In the genomic region with DNA sequence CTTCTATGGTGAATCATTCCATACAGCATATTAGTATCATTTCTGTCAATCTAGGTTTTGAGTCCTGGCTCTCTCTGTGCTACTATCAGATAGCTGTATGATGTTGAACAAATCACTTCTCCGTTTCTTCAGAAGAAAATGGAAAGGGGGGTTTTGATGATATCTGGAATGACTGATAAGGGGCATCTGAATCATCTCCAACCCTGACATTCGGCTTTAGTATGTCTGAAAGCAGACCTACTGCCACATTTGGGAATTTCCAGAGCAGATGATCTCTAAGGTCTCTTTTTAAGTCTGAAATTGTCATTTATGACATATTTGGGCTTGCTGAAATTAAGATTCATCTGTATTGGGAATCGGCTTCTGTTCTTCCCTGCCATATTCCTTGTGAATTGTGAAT, we compare ENCODE assay signal across 18 cellular contexts. TPM values are rescaled to one million over a fixed set of nuclear protein-coding genes. Genes with fewer than 3 reads are reported as not detected.
DNase-seq lines count a peak whose midpoint lies in the region; ATAC-seq and TF ChIP-seq lines count a peak whose summit lies in the region.
"Had no signal": no experiment of that assay in that cellular context is flagged by ENCODE, and none has a peak within 500 bp of the region (broad histone marks: within the 10 kb centered on the region; RNA-seq: fewer than 3 reads in every experiment).

No MANE protein-coding gene starts in this region.

- peaks cover 5% of the 10 kb centered on the region for H3K36me3 Mint-ChIP-seq in activated T-cell treated with anti-CD3 and anti-CD28 coated beads, Interleukin-2, amount 50 U/mL, for 4 hours (ENCODE audit: insufficient read depth)
- peaks cover 4% of the 10 kb centered on the region for H3K36me3 Mint-ChIP-seq in activated naive CD8-positive, alpha-beta T cell
- peaks cover 38 to 41% of the 10 kb centered on the region in 2 donors for H3K36me3 Mint-ChIP-seq in stimulated activated naive B cell treated with anti-CD40 and anti-IgM and Interleukin-4, amounts not matched to agents 10 μg/mL and 1 μg/mL and 100 μg/mL, for 72 hours

- TF ChIP-seq RAD21 in SK-N-SH (IDR thresholded peaks at IDR 0.05; ENCODE audit: low read length), result no peak

- no peaks in the 10 kb centered on the region for H3K9me3 ChIP-seq in SK-N-SH

- peaks cover 4% of the 10 kb centered on the region for H3K9me3 Mint-ChIP-seq in activated T-cell treated with anti-CD3 and anti-CD28 coated beads, Interleukin-2, amount 50 U/mL, for 4 hours
- no peaks in the 10 kb centered on the region for H3K9me3 Mint-ChIP-seq in activated naive CD8-positive, alpha-beta T cell (ENCODE audit: low read depth)
- peaks cover 0 to 9% of the 10 kb centered on the region in 2 donors for H3K9me3 Mint-ChIP-seq in stimulated activated naive B cell treated with anti-CD40 and anti-IgM and Interleukin-4, amounts not matched to agents 10 μg/mL and 1 μg/mL and 100 μg/mL, for 72 hours

- CTCF ChIA-PET in SK-N-SH (lab: Yijun Ruan, JAX), result interaction anchor here (1.5 to 6.9 kb wide), 3 partner anchors 10 to 93 kb away, joined by 6 to 53 read pairs (median 13); partner anchors contain the start of gene MLF2

- DNase-seq in SK-N-SH, result no peak
- no peak for DNase-seq in activated T-cell treated with anti-CD3 and anti-CD28 coated beads, Interleukin-2, amount 50 U/mL, for 4 hours
- no peak for DNase-seq in activated T-cell treated with anti-CD3 and anti-CD28 coated beads, Interleukin-2, amount 50 U/mL, for 1 hour
- no peak for DNase-seq in stimulated activated naive B cell treated with anti-CD40 and anti-IgM and Interleukin-4, amounts not matched to agents 10 μg/mL and 1 μg/mL and 100 μg/mL, for 72 hours
- DNase-seq in HPDE6-E6E7 (ENCODE audit: extremely low spot score), result no peak
- DNase-seq: DMS79, KG1, NCI-H1105 treated with DMSO at 0.1 percent for 48 hours, NCI-H1694 treated with DMSO at 0.1 percent for 48 hours, NCI-H510A treated with DMSO at 0.1 percent for 48 hours, NCI-H774 had no signal

- peaks cover 9 to 14% of the 10 kb centered on the region in 2 experiments for H3K36me3 ChIP-seq in SK-N-SH (replicated peaks in 1 of 2; ENCODE audit: control insufficient read depth in 1 of 2, insufficient read depth in 2 of 2, low read length in 1 of 2)

- no peak overlapping the region for H3K4me3 ChIP-seq in SK-N-SH (ENCODE audit: low read depth in 2 of 2, low read length in 1 of 2)

- TF ChIP-seq EP300 in SK-N-SH (IDR thresholded peaks at IDR 0.05; ENCODE audit: borderline replicate concordance in 1 of 2, low read depth in 1 of 2, low read length in 1 of 2), result no peak

- H3K79me2 ChIP-seq in SK-N-SH (ENCODE audit: insufficient read depth), result no peaks in the 10 kb centered on the region

- POLR2A ChIA-PET in SK-N-SH (lab: Yijun Ruan, JAX), result interaction anchor here (0.6 kb wide), 1 partner anchor 525 kb away, joined by 3 read pairs; no protein-coding TSS in a partner anchor

- H3K27ac ChIP-seq in SK-N-SH (ENCODE audit: low read depth in 2 of 2, low read length in 1 of 2), result no peak overlapping the region
- H3K27ac ChIP-seq: 22Rv1 had no signal

- H3K4me2 ChIP-seq in SK-N-SH, result no peak overlapping the region

- H3K27ac Mint-ChIP-seq in activated naive CD8-positive, alpha-beta T cell, result peak overlapping the region; percentile 88
- H3K27ac Mint-ChIP-seq in stimulated activated naive B cell treated with anti-CD40 and anti-IgM and Interleukin-4, amounts not matched to agents 10 μg/mL and 1 μg/mL and 100 μg/mL, for 72 hours, result peak overlapping the region; percentile 59

- no peaks in the 10 kb centered on the region for H3K9me2 ChIP-seq in SK-N-SH

- no peak overlapping the region for H3K4me3 Mint-ChIP-seq in activated T-cell treated with anti-CD3 and anti-CD28 coated beads, Interleukin-2, amount 50 U/mL, for 4 hours
- no peak overlapping the region for H3K4me3 Mint-ChIP-seq in activated naive CD8-positive, alpha-beta T cell
- no peak overlapping the region for H3K4me3 Mint-ChIP-seq in stimulated activated naive B cell treated with anti-CD40 and anti-IgM and Interleukin-4, amounts not matched to agents 10 μg/mL and 1 μg/mL and 100 μg/mL, for 72 hours
- H3K4me3 Mint-ChIP-seq: CD14-positive monocyte had no signal

- 53% methylated on average over 3 of the region's 3 CpGs for WGBS in SK-N-SH (ENCODE audit: low lambda C conversion rate)

- no peak for TF ChIP-seq CTCF in SK-N-SH (IDR thresholded peaks at IDR 0.05)

- peaks cover 12% of the 10 kb centered on the region for H3F3A ChIP-seq in SK-N-SH (replicated peaks; ENCODE audit: insufficient read depth)

- no peaks in the 10 kb centered on the region for H3K27me3 Mint-ChIP-seq in activated T-cell treated with anti-CD3 and anti-CD28 coated beads, Interleukin-2, amount 50 U/mL, for 4 hours (ENCODE audit: low read depth)
- no peaks in the 10 kb centered on the region for H3K27me3 Mint-ChIP-seq in activated naive CD8-positive, alpha-beta T cell
- no peaks in the 10 kb centered on the region for H3K27me3 Mint-ChIP-seq in stimulated activated naive B cell treated with anti-CD40 and anti-IgM and Interleukin-4, amounts not matched to agents 10 μg/mL and 1 μg/mL and 100 μg/mL, for 72 hours

- no peaks in the 10 kb centered on the region for H4K20me1 ChIP-seq in SK-N-SH (ENCODE audit: insufficient read depth)

- no peak overlapping the region for H3K9ac ChIP-seq in SK-N-SH

- H2AFZ ChIP-seq in SK-N-SH (ENCODE audit: low read depth), result no peak overlapping the region

- no peaks in the 10 kb centered on the region for H3K27me3 ChIP-seq in SK-N-SH (ENCODE audit: insufficient read depth)

- H3K4me1 ChIP-seq in SK-N-SH (ENCODE audit: control insufficient read depth in 1 of 2, insufficient read depth in 2 of 2, low read depth in 1 of 2, low read length in 1 of 2), result no peaks in the 10 kb centered on the region

- ATAC-seq in SK-N-SH treated with all-trans-retinoic acid at 6 μM for 48 hours (no peak), GM21717 (IDR thresholded peaks at IDR 0.05; ENCODE audit: unreplicated experiment) (no peak)
- ATAC-seq in activated T-cell treated with anti-CD3 and anti-CD28 coated beads, Interleukin-2, amount 50 U/mL, for 4 hours, result peak; percentile 74 to 80
- peak; percentile 31 to 44 for ATAC-seq in stimulated activated naive B cell treated with anti-CD40 and anti-IgM and Interleukin-4, amounts not matched to agents 10 μg/mL and 1 μg/mL and 100 μg/mL, for 72 hours (replicated peaks)

- peaks cover 20% of the 10 kb centered on the region for H3K4me1 Mint-ChIP-seq in activated T-cell treated with anti-CD3 and anti-CD28 coated beads, Interleukin-2, amount 50 U/mL, for 4 hours (ENCODE audit: low read depth)
- H3K4me1 Mint-ChIP-seq in activated naive CD8-positive, alpha-beta T cell (ENCODE audit: low read depth), result peaks cover 23% of the 10 kb centered on the region
- H3K4me1 Mint-ChIP-seq in stimulated activated naive B cell treated with anti-CD40 and anti-IgM and Interleukin-4, amounts not matched to agents 10 μg/mL and 1 μg/mL and 100 μg/mL, for 72 hours, result peaks cover 29 to 44% of the 10 kb centered on the region in 2 donors

TF ChIP-seq in SK-N-SH, 30 proteins besides CTCF, POLR2A, EP300 and RAD21:
- TF ChIP-seq GATA2 (CRISPR knock-in tag; IDR thresholded peaks at IDR 0.05) (peak; percentile 17; the same call in 1 of the 2 replicates), FOXJ3 (CRISPR knock-in tag; IDR thresholded peaks at IDR 0.05) (no peak), RCOR1 (IDR thresholded peaks at IDR 0.05; ENCODE audit: low read length) (no peak)

TF ChIP-seq in SK-N-SH treated with all-trans-retinoic acid at 6 μM for 48 hours, 23 proteins besides CTCF, POLR2A, EP300 and RAD21 (continues in another document):
- TF ChIP-seq CSDC2 (CRISPR knock-in tag; IDR thresholded peaks at IDR 0.05), result no peak
- TF ChIP-seq POU6F1 (CRISPR knock-in tag; IDR thresholded peaks at IDR 0.05; ENCODE audit: borderline replicate concordance, low read depth), result no peak
- no peak for TF ChIP-seq ARNTL (CRISPR knock-in tag; IDR thresholded peaks at IDR 0.05; ENCODE audit: borderline replicate concordance, low read depth)
- no peak for TF ChIP-seq RARB (CRISPR knock-in tag; IDR thresholded peaks at IDR 0.05)
- TF ChIP-seq ZFP30 (CRISPR knock-in tag; IDR thresholded peaks at IDR 0.05), result no peak

RNA-seq across cellular contexts. Expression of gene MLF2, which starts 10.1 kb away (rescaled TPM):
- polyA plus RNA-seq in SK-N-SH (2012; rRNA removed), result 535 and 624 TPM in 2 replicates
- polyA plus RNA-seq in SK-N-SH (2012; cell fraction: cytosol; rRNA removed), result 310 and 447 TPM in 2 replicates
- 217 and 351 TPM in 2 replicates for polyA plus RNA-seq in SK-N-SH (2012; cell fraction: nucleus; rRNA removed)
- 100 to 1,000 TPM; 185 to 199 (median 189) TPM for total RNA-seq in activated T-cell treated with anti-CD3 and anti-CD28 coated beads, Interleukin-2, amount 50 U/mL, for 4 hours

RNA-seq across cellular contexts. Expression of gene COPS7A, which starts 19.0 kb away (rescaled TPM):
- 191 and 231 TPM in 2 replicates for polyA plus RNA-seq in SK-N-SH (2012; rRNA removed)
- 134 and 163 TPM in 2 replicates for polyA plus RNA-seq in SK-N-SH (2012; cell fraction: cytosol; rRNA removed)
- 340 and 362 TPM in 2 replicates for polyA plus RNA-seq in SK-N-SH (2012; cell fraction: nucleus; rRNA removed)
- total RNA-seq in activated T-cell treated with anti-CD3 and anti-CD28 coated beads, Interleukin-2, amount 50 U/mL, for 4 hours, result 10 to 100 TPM; 46.5 to 54.4 (median 48.1) TPM

RNA-seq across cellular contexts. Expression of gene PTMS, which starts 23.3 kb away (rescaled TPM):
- polyA plus RNA-seq in SK-N-SH (2012; rRNA removed), result 391 and 661 TPM in 2 replicates
- polyA plus RNA-seq in SK-N-SH (2012; cell fraction: cytosol; rRNA removed), result 526 and 613 TPM in 2 replicates
- 247 and 291 TPM in 2 replicates for polyA plus RNA-seq in SK-N-SH (2012; cell fraction: nucleus; rRNA removed)
- total RNA-seq in activated T-cell treated with anti-CD3 and anti-CD28 coated beads, Interleukin-2, amount 50 U/mL, for 4 hours, result 10 to 100 TPM; 26.3 to 32.6 (median 29.4) TPM

RNA-seq across cellular contexts. Expression of gene LAG3, which starts 29.5 kb away (rescaled TPM):
- 0.72 and 1.1 TPM in 2 replicates for polyA plus RNA-seq in SK-N-SH (2012; rRNA removed)
- polyA plus RNA-seq in SK-N-SH (2012; cell fraction: cytosol; rRNA removed), result 0.14 and 0.21 TPM in 2 replicates
- 7.2 and 9.8 TPM in 2 replicates for polyA plus RNA-seq in SK-N-SH (2012; cell fraction: nucleus; rRNA removed)
- total RNA-seq in activated T-cell treated with anti-CD3 and anti-CD28 coated beads, Interleukin-2, amount 50 U/mL, for 4 hours, result 100 to 1,000 TPM in 1 of 3 donors, 10 to 100 TPM in 2; 71.1 to 125 (median 86.4) TPM
- polyA plus RNA-seq: CD14-positive monocyte had no signal

RNA-seq across cellular contexts. Expression of gene PIANP, which starts 42.2 kb away (rescaled TPM):
- 5.9 and 9.9 TPM in 2 replicates for polyA plus RNA-seq in SK-N-SH (2012; rRNA removed)
- polyA plus RNA-seq in SK-N-SH (2012; cell fraction: cytosol; rRNA removed), result 9.0 and 13.5 TPM in 2 replicates
- 26.9 and 28.4 TPM in 2 replicates for polyA plus RNA-seq in SK-N-SH (2012; cell fraction: nucleus; rRNA removed)
- under 1 TPM; 0.20 to 0.57 (median 0.40) TPM for total RNA-seq in activated T-cell treated with anti-CD3 and anti-CD28 coated beads, Interleukin-2, amount 50 U/mL, for 4 hours
- total RNA-seq: H4, HT-29 had no signal
- polyA plus RNA-seq: CD14-positive monocyte had no signal

Comparison
In these comparisons a context has a peak if more than half of its experiments do, and no peak if none do; other contexts are left out.
1. ATAC-seq: peak in activated T-cell treated with anti-CD3 and anti-CD28 coated beads, Interleukin-2, amount 50 U/mL, for 4 hours (2 of 2) and stimulated activated naive B cell treated with anti-CD40 and anti-IgM and Interleukin-4, amounts not matched to agents 10 μg/mL and 1 μg/mL and 100 μg/mL, for 72 hours (2 of 2); none in SK-N-SH treated with all-trans-retinoic acid at 6 μM for 48 hours (single experiment) and GM21717 (single experiment).